Comparison of ENCODE assay signal across 10 cellular contexts in genomic region chr15:58839485-58839884, GRCh38.
DNase-seq lines count a peak whose midpoint lies in the region; ATAC-seq, FAIRE-seq and TF ChIP-seq lines count a peak whose summit lies in the region.
"Had no signal": no experiment of that assay in that cellular context is flagged by ENCODE, and none has a peak within 500 bp of the region (broad histone marks: within the 10 kb centered on the region; RNA-seq: fewer than 3 reads in every experiment).

No MANE protein-coding gene starts in this region.

- H3K27me3 ChIP-seq in HL-60 (ENCODE audit: insufficient read depth, poor library complexity, severe bottlenecking): no peaks in the 10 kb centered on the region
- H3K27me3 ChIP-seq in WERI-Rb-1 (ENCODE audit: insufficient read depth, low read depth, severe bottlenecking): no peaks in the 10 kb centered on the region
- H3K27me3 ChIP-seq in liver (ENCODE audit: control insufficient read depth in 4 of 4, insufficient read depth in 4 of 4, low read length in 3 of 4): no peaks in the 10 kb centered on the region

- H3K4me1 ChIP-seq in liver (ENCODE audit: control insufficient read depth in 4 of 4, insufficient read depth in 4 of 4, low read length in 3 of 4): no peaks in the 10 kb centered on the region

- DNase-seq in HL-60 (ENCODE audit: low read depth in 1 of 2, low spot score in 1 of 2) (peak in 1 of 2 experiments; percentile 11), WERI-Rb-1 (no peak), GM19238 (ENCODE audit: insufficient read length, low spot score) (no peak), cortex of kidney (lab: John Stamatoyannopoulos, UW) (no peak), islet precursor cell (no peak)
- DNase-seq: amniotic stem cell, right cardiac atrium had no signal

- H3K4me3 ChIP-seq in HL-60 (replicated peaks; ENCODE audit: insufficient read depth, low read length) (no peak overlapping the region), WERI-Rb-1 (ENCODE audit: low read depth, low read length) (no peak overlapping the region), liver (ENCODE audit: low read depth in 1 of 3, low read length in 3 of 3) (no peak overlapping the region)

- H3K36me3 ChIP-seq in WERI-Rb-1: no peaks in the 10 kb centered on the region
- no peaks in the 10 kb centered on the region for H3K36me3 ChIP-seq in liver (ENCODE audit: control insufficient read depth in 4 of 4, insufficient read depth in 3 of 4, low read depth in 1 of 4, low read length in 3 of 4)

- TF ChIP-seq CTCF in HL-60 (IDR thresholded peaks at IDR 0.05; ENCODE audit: insufficient read depth, low read length) (peak; percentile 2), WERI-Rb-1 (IDR thresholded peaks at IDR 0.05; ENCODE audit: low read depth, low read length) (peak; percentile 30; the same call in 1 of the 2 replicates), liver (IDR thresholded peaks at IDR 0.05; ENCODE audit: low read depth, low read length, missing input control) (peak; percentile 20)

- ATAC-seq in GM21367 (IDR thresholded peaks at IDR 0.05; ENCODE audit: unreplicated experiment): no peak
- ATAC-seq: right cardiac atrium had no signal

- no peak overlapping the region for H3K9ac ChIP-seq in liver (ENCODE audit: low read depth in 1 of 2, low read length in 2 of 2)

- WGBS in liver: 95% methylated on average over 1 of the region's 1 CpG

- peak; percentile 47 for FAIRE-seq in G401.6 (lab: Jason Lieb, UNC)

- peak; percentile 46 to 73 for TF ChIP-seq RAD21 in liver (IDR thresholded peaks at IDR 0.05)

- no peak overlapping the region for H3K27ac ChIP-seq in HL-60 (replicated peaks)
- H3K27ac ChIP-seq in WERI-Rb-1: no peak overlapping the region
- no peak overlapping the region for H3K27ac ChIP-seq in liver (ENCODE audit: low read depth in 1 of 2, low read length in 2 of 2)

- H3K9me3 ChIP-seq in WERI-Rb-1 (ENCODE audit: severe bottlenecking) (no peaks in the 10 kb centered on the region), liver (ENCODE audit: control insufficient read depth in 4 of 4, low read length in 3 of 4) (no peaks in the 10 kb centered on the region)

TF ChIP-seq in liver, 16 proteins besides CTCF, POLR2A, EP300 and RAD21:
- TF ChIP-seq HNF4A (conservative IDR thresholded peaks at IDR 0.05) (no peak), SP1 (IDR thresholded peaks at IDR 0.05) (no peak), FOXA2 (IDR thresholded peaks at IDR 0.05) (no peak), FOXA1 (IDR thresholded peaks at IDR 0.05) (no peak), TAF1 (conservative IDR thresholded peaks at IDR 0.05) (no peak), RXRA (IDR thresholded peaks at IDR 0.05) (no peak), HNF4G (IDR thresholded peaks at IDR 0.05) (no peak), EGR1 (IDR thresholded peaks at IDR 0.05; ENCODE audit: low read depth in 2 of 2) (no peak), JUND (IDR thresholded peaks at IDR 0.05) (no peak), ZBTB33 (IDR thresholded peaks at IDR 0.05) (no peak), REST (IDR thresholded peaks at IDR 0.05) (no peak), GABPA (IDR thresholded peaks at IDR 0.05 in 1 of 2, conservative IDR thresholded peaks at IDR 0.05 in 1 of 2) (no peak), NR2F2 (IDR thresholded peaks at IDR 0.05) (no peak), ATF3 (IDR thresholded peaks at IDR 0.05) (no peak), MAX (IDR thresholded peaks at IDR 0.05) (no peak), YY1 (IDR thresholded peaks at IDR 0.05) (no peak)
TF ChIP-seq in liver: peak in this region for 0.
